ENCODE assay signal across 9 cellular contexts in the genomic region with DNA sequence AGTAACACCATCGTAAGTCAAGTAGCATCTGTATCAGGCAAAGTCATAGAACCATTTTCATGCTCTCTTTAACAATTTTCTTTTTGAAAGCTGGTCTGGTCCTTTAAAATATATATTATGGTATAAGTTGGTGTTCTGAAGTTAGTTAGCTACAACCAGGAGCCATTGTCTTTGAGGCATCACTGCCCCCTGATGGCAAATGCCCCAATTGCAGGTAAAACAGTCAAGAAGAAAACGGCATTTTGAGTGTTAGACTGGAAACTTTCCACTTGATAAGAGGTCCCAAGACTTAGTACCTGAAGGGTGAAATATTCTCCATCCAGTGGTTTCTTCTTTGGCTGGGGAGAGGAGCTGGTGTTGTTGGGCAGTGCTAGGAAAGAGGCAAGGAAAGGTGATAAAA. TPM values are rescaled to one million over a fixed set of nuclear protein-coding genes. Genes with fewer than 3 reads are reported as not detected.
DNase-seq lines count a peak whose midpoint lies in the region; ATAC-seq and TF ChIP-seq lines count a peak whose summit lies in the region.
"Had no signal": no experiment of that assay in that cellular context is flagged by ENCODE, and none has a peak within 500 bp of the region (broad histone marks: within the 10 kb centered on the region; RNA-seq: fewer than 3 reads in every experiment).

No MANE protein-coding gene starts in this region.

- peak; percentile 51 for TF ChIP-seq CTCF in LNCaP clone FGC (IDR thresholded peaks at IDR 0.05; ENCODE audit: control insufficient read depth, extremely low read depth, insufficient read depth)
- peak; percentile 64 for TF ChIP-seq CTCF in neural crest cell (conservative IDR thresholded peaks at IDR 0.05)

- ATAC-seq in HG03439 (IDR thresholded peaks at IDR 0.05; ENCODE audit: unreplicated experiment) = no peak

- H3K27me3 Mint-ChIP-seq in neural crest cell (ENCODE audit: low read depth) = no peaks in the 10 kb centered on the region

- H3K4me3 Mint-ChIP-seq in neural crest cell = no peak overlapping the region

- no peak overlapping the region for H3K4me3 ChIP-seq in LNCaP clone FGC (ENCODE audit: low read depth, low read length)

- H3K27ac Mint-ChIP-seq in neural crest cell (ENCODE audit: unreplicated experiment) = no peak overlapping the region

- DNase-seq in ELR (ENCODE audit: low read depth) (peak; percentile 33), LNCaP clone FGC (ENCODE audit: low read depth) (no peak), neural crest cell (ENCODE audit: low read depth, low spot score) (peak; percentile 45), 8988T (no peak), DMS153 (lab: John Stamatoyannopoulos, UW) (no peak), cerebellar nuclear complex (lab: John Stamatoyannopoulos, UW) (no peak)
- DNase-seq in activated naive CD4-positive, alpha-beta T cell treated with anti-CD3 and anti-CD28 coated beads, Interleukin-2, amount 50 U/mL, for 16 hours = peak; percentile 45

- peaks cover 2% of the 10 kb centered on the region for H3K9me3 Mint-ChIP-seq in neural crest cell

- H3K36me3 Mint-ChIP-seq in neural crest cell (ENCODE audit: low read depth) = peaks cover 35% of the 10 kb centered on the region

- H3K4me1 Mint-ChIP-seq in neural crest cell = peaks cover 15% of the 10 kb centered on the region

RNA-seq across cellular contexts. Expression of gene TP53, which starts 14.1 kb away (rescaled TPM):
- 135 and 150 TPM in 2 replicates for total RNA-seq in neural crest cell

RNA-seq across cellular contexts. Expression of gene WRAP53, which starts 15.0 kb away (rescaled TPM):
- total RNA-seq in neural crest cell = 35.7 and 41.1 TPM in 2 replicates

RNA-seq across cellular contexts. Expression of gene ATP1B2, which starts 22.5 kb away (rescaled TPM):
- total RNA-seq in neural crest cell = 12.1 and 14.3 TPM in 2 replicates

RNA-seq across cellular contexts. Expression of gene EFNB3, which starts 31.8 kb away (rescaled TPM):
- total RNA-seq in neural crest cell = 25.3 and 25.5 TPM in 2 replicates
- total RNA-seq: T-helper 2 cell treated with Interferon-gamma antibody and Interleukin-4, amounts not matched to agents 100 ng/mL and 5 ng/mL, for 36 hours had no signal

RNA-seq across cellular contexts. Expression of gene SHBG, which starts 43.3 kb away (rescaled TPM):
- total RNA-seq in neural crest cell = 2.3 and 2.5 TPM in 2 replicates
- total RNA-seq: T-helper 2 cell treated with Interferon-gamma antibody and Interleukin-4, amounts not matched to agents 100 ng/mL and 5 ng/mL, for 36 hours had no signal

Comparison
In these comparisons a context has a peak if more than half of its experiments do, and no peak if none do; other contexts are left out.
1. DNase-seq: peak in ELR (single experiment), activated naive CD4-positive, alpha-beta T cell treated with anti-CD3 and anti-CD28 coated beads, Interleukin-2, amount 50 U/mL, for 16 hours (single experiment) and neural crest cell (single experiment); none in LNCaP clone FGC (single experiment), 8988T (single experiment), DMS153 (single experiment) and cerebellar nuclear complex (0 of 2).